Comparison of ENCODE assay signal across 30 cellular contexts in the genomic region with DNA sequence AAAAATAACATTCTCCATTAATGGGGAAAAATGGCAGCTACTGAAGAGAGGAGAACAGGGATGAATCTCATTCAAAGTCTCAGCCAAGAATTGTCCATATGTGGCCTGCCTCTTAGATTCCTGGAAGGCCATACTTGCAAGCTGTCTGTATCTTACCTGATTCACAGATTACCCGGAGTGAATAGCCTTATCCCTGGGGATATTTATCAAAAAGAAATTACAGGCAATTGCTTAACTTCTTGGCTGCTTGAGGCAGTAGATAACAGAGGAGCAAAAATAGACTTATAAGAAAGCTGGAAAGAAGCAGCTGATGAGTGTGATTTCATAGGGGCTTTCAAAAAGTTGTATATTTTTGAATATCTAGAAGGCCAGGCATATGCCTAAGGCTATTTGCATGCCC.
"Had no signal": no experiment of that assay in that cellular context is flagged by ENCODE, and none has a peak within 500 bp of the region (broad histone marks: within the 10 kb centered on the region; RNA-seq: fewer than 3 reads in every experiment).

No MANE protein-coding gene starts in this region.

- H3K27me3 Mint-ChIP-seq: naive B cell had no signal

- H3K4me2 ChIP-seq: neural progenitor cell had no signal

- H3K4me1 ChIP-seq: left ventricle myocardium inferior, neural progenitor cell, prostate gland, stomach, testis, thyroid gland, transverse colon, upper lobe of left lung, vagina had no signal

- H3K27me3 ChIP-seq: neural progenitor cell, neutrophil, stomach, testis, thyroid gland, transverse colon, upper lobe of left lung, vagina had no signal

- H3K36me3 Mint-ChIP-seq: natural killer cell, neural progenitor cell had no signal

- H3K9ac ChIP-seq: neural progenitor cell had no signal

- H3K4me3 ChIP-seq: left ventricle myocardium inferior, lung, neural progenitor cell, ovary, prostate gland, skin epidermis, stomach, testis, thyroid gland, transverse colon, upper lobe of left lung, vagina had no signal

- H3K4me1 Mint-ChIP-seq: mesothelial cell of epicardium; naive B cell; natural killer cell; nephron progenitor cell; neural progenitor cell; stimulated activated naive B cell treated with anti-CD40 and anti-IgM and Interleukin-4, amounts not matched to agents 10 μg/mL and 1 μg/mL and 100 μg/mL, for 72 hours had no signal

- H3K27ac Mint-ChIP-seq: mesothelial cell of epicardium; natural killer cell; nephron progenitor cell; neural progenitor cell; stimulated activated naive B cell treated with anti-CD40 and anti-IgM and Interleukin-4, amounts not matched to agents 10 μg/mL and 1 μg/mL and 100 μg/mL, for 72 hours had no signal

- H3K27ac ChIP-seq: left ventricle myocardium inferior, neural progenitor cell, neutrophil, ovary, prostate gland, skin epidermis, stomach, testis, thyroid gland, transverse colon, upper lobe of left lung, vagina had no signal

- H3K4me3 Mint-ChIP-seq: mesothelial cell of epicardium; naive B cell; natural killer cell; nephron progenitor cell; neural progenitor cell; stimulated activated naive B cell treated with anti-CD40 and anti-IgM and Interleukin-4, amounts not matched to agents 10 μg/mL and 1 μg/mL and 100 μg/mL, for 72 hours had no signal

- H3K9me3 ChIP-seq: neutrophil, ovary, prostate gland, testis, thyroid gland, transverse colon, vagina had no signal

- DNase-seq: hypothalamus; islet precursor cell; left ventricle myocardium inferior; mesendoderm; naive B cell; natural killer cell; nephron progenitor cell; occipital lobe; ovary; retina; stimulated activated CD4-positive, alpha-beta T cell treated with anti-CD3 and anti-CD28 coated beads, Interleukin-12 subunit alpha, Interleukin-12 subunit beta, amount 100 ng/mL, for 4 hours; stimulated activated CD4-positive, alpha-beta T cell treated with anti-CD3 and anti-CD28 coated beads, Interleukin-15, amount 100 ng/mL, for 24 hours; stimulated activated CD4-positive, alpha-beta T cell treated with anti-CD3 and anti-CD28 coated beads, Interleukin-2, amount 100 ng/mL, for 24 hours; stimulated activated CD4-positive, alpha-beta T cell treated with anti-CD3 and anti-CD28 coated beads, Interleukin-4, amount 100 ng/mL, for 1 hour; stimulated activated naive B cell treated with anti-CD40 and anti-IgM and Interleukin-4, amounts not matched to agents 10 μg/mL and 1 μg/mL and 100 μg/mL, for 72 hours; stimulated activated naive CD8-positive, alpha-beta T cell treated with anti-CD3 and anti-CD28 coated beads, Interleukin-15, Interleukin-2, amounts not matched to agents 100 U/mL and 50 U/mL, for 24 hours; stomach; testis; thyroid gland; transverse colon; upper lobe of left lung had no signal

- H2AFZ ChIP-seq: neural progenitor cell had no signal

- H3K36me3 ChIP-seq: left ventricle myocardium inferior, neural progenitor cell, neutrophil, ovary, prostate gland, stomach, thyroid gland, transverse colon, upper lobe of left lung, vagina had no signal

- ATAC-seq: natural killer cell; right cardiac atrium; sciatic nerve; stimulated activated naive B cell treated with anti-CD40 and anti-IgM and Interleukin-4, amounts not matched to agents 10 μg/mL and 1 μg/mL and 100 μg/mL, for 72 hours; stimulated activated naive CD8-positive, alpha-beta T cell treated with anti-CD3 and anti-CD28 coated beads, Interleukin-15, Interleukin-2, amounts not matched to agents 100 U/mL and 50 U/mL, for 24 hours had no signal
